In genomic region chr13:30866692-30867669, GRCh38 we compare ENCODE assay signal across 16 cellular contexts. TPM values are rescaled to one million over a fixed set of nuclear protein-coding genes. Genes with fewer than 3 reads are reported as not detected.
DNase-seq lines count a peak whose midpoint lies in the region; ATAC-seq, FAIRE-seq and TF ChIP-seq lines count a peak whose summit lies in the region.
"Had no signal": no experiment of that assay in that cellular context is flagged by ENCODE, and none has a peak within 500 bp of the region (broad histone marks: within the 10 kb centered on the region; RNA-seq: fewer than 3 reads in every experiment).

No MANE protein-coding gene starts in this region.

- POLR2A ChIA-PET in endothelial cell of umbilical vein (lab: Charles Lee) = no interaction called here

- no peaks in the 10 kb centered on the region for H4K20me1 ChIP-seq in endothelial cell of umbilical vein (replicated peaks; ENCODE audit: control insufficient read depth, extremely low read depth, insufficient read depth, low read length)

- DNase-seq in LHCN-M2 (ENCODE audit: low read depth) (peak; percentile 77), NCI-H82 treated with DMSO at 0.1 percent for 48 hours (lab: John Stamatoyannopoulos, UW; ENCODE audit: unreplicated experiment) (peak; percentile 68), endothelial cell of umbilical vein (ENCODE audit: low read depth, low spot score) (peak; percentile 22), retina (peak; percentile 27), SW 1271 (lab: John Stamatoyannopoulos, UW) (no peak), MV-4-11 (lab: John Stamatoyannopoulos, UW) (no peak)
- no peak for DNase-seq in NK-92 treated with Interleukin-12 subunit alpha and Interleukin-12 subunit beta, amount 100 ng/mL, for 24 hours (lab: John Stamatoyannopoulos, UW)
- DNase-seq: activated naive CD4-positive, alpha-beta T cell treated with anti-CD3 and anti-CD28 coated beads, Interleukin-2, amount 10 ng/mL, durations not matched to agents 7 days and 5 days; body of pancreas; HCEC 1CT; left ventricle myocardium inferior; NCI-H526 treated with DMSO at 0.1 percent for 48 hours; stimulated activated CD4-positive, alpha-beta T cell treated with anti-CD3 and anti-CD28 coated beads, Interleukin-15, amount 100 ng/mL, for 24 hours had no signal

- ATAC-seq in activated CD4-positive, CD25-positive, alpha-beta regulatory T cell treated with anti-CD3 and anti-CD28 coated beads, Interleukin-2, amount 50 U/mL, for 24 hours = no peak
- ATAC-seq: body of pancreas had no signal

- no peaks in the 10 kb centered on the region for H3K36me3 ChIP-seq in endothelial cell of umbilical vein (ENCODE audit: control insufficient read depth in 2 of 2, extremely low read depth in 1 of 2, insufficient read depth in 2 of 2, low read length in 2 of 2)
- H3K36me3 ChIP-seq: left ventricle myocardium inferior had no signal

- no peaks in the 10 kb centered on the region for H3K9me1 ChIP-seq in endothelial cell of umbilical vein (replicated peaks; ENCODE audit: control insufficient read depth, extremely low read depth, insufficient read depth, low read length)

- no peak overlapping the region for H3K9ac ChIP-seq in endothelial cell of umbilical vein (replicated peaks; ENCODE audit: extremely low read depth, insufficient read depth, low read length)

- H2AFZ ChIP-seq in endothelial cell of umbilical vein (ENCODE audit: low read depth, low read length) = no peak overlapping the region

- no peak overlapping the region for H3K27ac ChIP-seq in endothelial cell of umbilical vein (ENCODE audit: insufficient read depth, low read depth, low read length)
- H3K27ac ChIP-seq: body of pancreas had no signal

- BruUV-seq in endothelial cell of umbilical vein (replicated peaks; lab: Mats Ljungman, UMichigan) = no TSS peak

- intact Hi-C loops in endothelial cell of umbilical vein (cut with micrococcal nuclease) = loop anchor here (10.0 kb wide), 1 partner anchor 562 kb away; the partner anchor contains the start of gene KATNAL1

- H3K27me3 ChIP-seq in endothelial cell of umbilical vein (ENCODE audit: control insufficient read depth in 2 of 2, insufficient read depth in 2 of 2, low read length in 2 of 2) = no peaks in the 10 kb centered on the region
- H3K27me3 ChIP-seq: body of pancreas had no signal

- H3K4me2 ChIP-seq in endothelial cell of umbilical vein (ENCODE audit: insufficient read depth, low read length) = no peak overlapping the region

- TF ChIP-seq POLR2A in endothelial cell of umbilical vein (IDR thresholded peaks at IDR 0.05; ENCODE audit: low read depth, low read length) = no peak

- no peak overlapping the region for H3K4me3 ChIP-seq in endothelial cell of umbilical vein (replicated peaks in 1 of 3; ENCODE audit: insufficient read depth in 1 of 3, low read depth in 1 of 3, low read length in 3 of 3)
- H3K4me3 ChIP-seq: body of pancreas, left ventricle myocardium inferior had no signal

- TF ChIP-seq CTCF in endothelial cell of umbilical vein (IDR thresholded peaks at IDR 0.05; ENCODE audit: extremely low read depth in 1 of 2, insufficient read depth in 1 of 2, low read depth in 1 of 2, low read length in 2 of 2) = no peak

- peak; percentile 4 for FAIRE-seq in endothelial cell of umbilical vein (lab: Jason Lieb, UNC)

- peaks cover 36% of the 10 kb centered on the region for H3K4me1 ChIP-seq in endothelial cell of umbilical vein (ENCODE audit: control insufficient read depth, extremely low read depth, insufficient read depth, low read length)

- dilution Hi-C loops in endothelial cell of umbilical vein (cut with MboI; ENCODE audit: extremely low pct_ligation_motif_present, low sequenced_read_pairs) = loop anchor here (10.0 kb wide), 1 partner anchor 62 kb away; no protein-coding TSS in a partner anchor

- H3K79me2 ChIP-seq in endothelial cell of umbilical vein (ENCODE audit: control insufficient read depth, insufficient read depth, low read length) = no peaks in the 10 kb centered on the region

- CTCF ChIA-PET in endothelial cell of umbilical vein (lab: Charles Lee) = interaction anchor here (0.6 to 4.3 kb wide), 15 partner anchors 10 to 735 kb away, joined by 3 to 32 read pairs (median 9); partner anchors contain the start of gene MEDAG

- no peaks in the 10 kb centered on the region for H3K9me3 ChIP-seq in endothelial cell of umbilical vein (replicated peaks; ENCODE audit: control insufficient read depth, insufficient read depth, low read length)
- H3K9me3 ChIP-seq: body of pancreas, left ventricle myocardium inferior had no signal

TF ChIP-seq in endothelial cell of umbilical vein, 7 proteins besides CTCF, POLR2A, EP300 and RAD21:
- TF ChIP-seq MAX (IDR thresholded peaks at IDR 0.05; ENCODE audit: insufficient read depth, insufficient read length) = no peak
- TF ChIP-seq EZH2 (IDR thresholded peaks at IDR 0.05; ENCODE audit: borderline replicate concordance, low read depth, low read length, severe bottlenecking) = no peak
- TF ChIP-seq JUN (IDR thresholded peaks at IDR 0.05; ENCODE audit: borderline replicate concordance, insufficient read depth, insufficient read length, low read depth) = no peak
- no peak for TF ChIP-seq FOS (IDR thresholded peaks at IDR 0.05; ENCODE audit: borderline replicate concordance, insufficient read depth, low read length)
- no peak for TF ChIP-seq MYC (IDR thresholded peaks at IDR 0.05; ENCODE audit: low read depth, low read length)
- no peak for TF ChIP-seq POLR2AphosphoS5 (IDR thresholded peaks at IDR 0.05; ENCODE audit: insufficient read depth, low read depth, low read length)

RNA-seq across cellular contexts. Expression of gene MEDAG, which starts 39.1 kb away (rescaled TPM):
- total RNA-seq in LHCN-M2 (2014; rRNA removed) = 11.1 and 11.9 TPM in 2 replicates
- polyA plus RNA-seq in LHCN-M2 (2012) = 3.8 TPM
- total RNA-seq in endothelial cell of umbilical vein = 27.2 and 30.2 TPM in 2 replicates
- polyA plus RNA-seq in endothelial cell of umbilical vein = 23.8 and 27.2 TPM in 2 replicates
- 30.8 and 32.6 TPM in 2 replicates for polyA plus RNA-seq in endothelial cell of umbilical vein (2011; cell fraction: cytosol; rRNA removed)
- 31.0 and 31.2 TPM in 2 replicates for polyA plus RNA-seq in endothelial cell of umbilical vein (2011; cell fraction: nucleus; rRNA removed)
- polyA plus RNA-seq in endothelial cell of umbilical vein (2012) = 54.9 and 80.5 TPM in 2 replicates
- polyA minus RNA-seq in endothelial cell of umbilical vein = 20.8 and 21.5 TPM in 2 replicates
- not detected for polyA minus RNA-seq in endothelial cell of umbilical vein (2011; cell fraction: cytosol; rRNA and poly(A)+ RNA removed)
- polyA minus RNA-seq in endothelial cell of umbilical vein (2011; cell fraction: nucleus; rRNA and poly(A)+ RNA removed) = 14.2 and 14.3 TPM in 2 replicates
- total RNA-seq: progenitor cell of endocrine pancreas had no signal
- polyA plus RNA-seq: IgD-negative memory B cell had no signal

Comparison
In these comparisons a context has a peak if more than half of its experiments do, and no peak if none do; other contexts are left out.
1. DNase-seq: peak in LHCN-M2 (single experiment), NCI-H82 treated with DMSO at 0.1 percent for 48 hours (single experiment), endothelial cell of umbilical vein (single experiment) and retina (single experiment); none in SW 1271 (0 of 2), MV-4-11 (single experiment) and NK-92 treated with Interleukin-12 subunit alpha and Interleukin-12 subunit beta, amount 100 ng/mL, for 24 hours (single experiment).